Comparison of ENCODE assay signal across 29 cellular contexts in genomic region chr21:44363278-44363677, GRCh38. TPM values are rescaled to one million over a fixed set of nuclear protein-coding genes. Genes with fewer than 3 reads are reported as not detected.
"Had no signal": no experiment of that assay in that cellular context is flagged by ENCODE, and none has a peak within 500 bp of the region (broad histone marks: within the 10 kb centered on the region; RNA-seq: fewer than 3 reads in every experiment).

No MANE protein-coding gene starts in this region.

- DNase-seq: naive B cell; nephron progenitor cell; occipital lobe; psoas muscle; right cardiac atrium; stimulated activated CD4-positive, alpha-beta T cell treated with anti-CD3 and anti-CD28 coated beads, Interleukin-15, amount 100 ng/mL, for 24 hours; stimulated activated CD4-positive, alpha-beta T cell treated with anti-CD3 and anti-CD28 coated beads, Interleukin-2, amount 100 ng/mL, for 24 hours; stimulated activated CD4-positive, alpha-beta T cell treated with anti-CD3 and anti-CD28 coated beads, Interleukin-2, amount 100 ng/mL, for 48 hours; stimulated activated CD4-positive, alpha-beta T cell treated with anti-CD3 and anti-CD28 coated beads, Interleukin-4, amount 100 ng/mL, for 24 hours; stimulated activated naive B cell treated with anti-CD40 and anti-IgM and Interleukin-4, amounts not matched to agents 10 μg/mL and 1 μg/mL and 100 μg/mL, for 72 hours; stimulated activated naive CD4-positive, alpha-beta T cell treated with Interleukin-2 at 50 U/mL for 16 hours; stomach; thyroid gland; trophoblast cell; upper lobe of left lung had no signal

- H3K4me1 ChIP-seq: parathyroid adenoma, psoas muscle, stomach, thyroid gland, tibial nerve, upper lobe of left lung, vagina had no signal

- FAIRE-seq: urothelium cell line had no signal

- H3K27ac ChIP-seq: ovary, parathyroid adenoma, psoas muscle, skin epidermis, spleen, stomach, thoracic aorta, thyroid gland, tibial nerve, upper lobe of left lung, vagina had no signal

- H2AFZ ChIP-seq: parathyroid adenoma had no signal

- H3K9ac ChIP-seq: parathyroid adenoma had no signal

- H3K36me3 ChIP-seq: ovary, stomach, thoracic aorta, thyroid gland, tibial nerve, upper lobe of left lung, vagina had no signal

- H3K27me3 ChIP-seq: ovary, spleen, thyroid gland, upper lobe of left lung, vagina had no signal

- H3K4me2 ChIP-seq: smooth muscle cell had no signal

- H3K4me3 ChIP-seq: ovary, psoas muscle, skin epidermis, smooth muscle cell, spleen, stomach, thoracic aorta, thyroid gland, tibial nerve, upper lobe of left lung, vagina had no signal

- H3K79me2 ChIP-seq: parathyroid adenoma had no signal

- H3K9me3 ChIP-seq: psoas muscle, thoracic aorta, thyroid gland, vagina had no signal

- ATAC-seq: naive thymus-derived CD8-positive, alpha-beta T cell; natural killer cell treated with Interleukin-12 subunit alpha and Interleukin-12 subunit beta and Interleukin-15 and Interleukin-18, amount 100 ng/mL, for 72 hours; psoas muscle; right cardiac atrium; sciatic nerve; stimulated activated effector memory CD8-positive, alpha-beta T cell treated with anti-CD3 and anti-CD28 coated beads, Interleukin-12 subunit alpha, Interleukin-12 subunit beta, amount 100 ng/mL, for 72 hours; stimulated activated naive B cell treated with anti-CD40 and anti-IgM and Interleukin-4, amounts not matched to agents 10 μg/mL and 1 μg/mL and 100 μg/mL, for 72 hours had no signal

RNA-seq across cellular contexts. Expression of gene TRPM2, which starts 9.9 kb away (rescaled TPM):
- total RNA-seq: neural crest cell had no signal
- polyA plus RNA-seq: smooth muscle cell had no signal
